Comparison of ENCODE assay signal across 10 cellular contexts in the genomic region with DNA sequence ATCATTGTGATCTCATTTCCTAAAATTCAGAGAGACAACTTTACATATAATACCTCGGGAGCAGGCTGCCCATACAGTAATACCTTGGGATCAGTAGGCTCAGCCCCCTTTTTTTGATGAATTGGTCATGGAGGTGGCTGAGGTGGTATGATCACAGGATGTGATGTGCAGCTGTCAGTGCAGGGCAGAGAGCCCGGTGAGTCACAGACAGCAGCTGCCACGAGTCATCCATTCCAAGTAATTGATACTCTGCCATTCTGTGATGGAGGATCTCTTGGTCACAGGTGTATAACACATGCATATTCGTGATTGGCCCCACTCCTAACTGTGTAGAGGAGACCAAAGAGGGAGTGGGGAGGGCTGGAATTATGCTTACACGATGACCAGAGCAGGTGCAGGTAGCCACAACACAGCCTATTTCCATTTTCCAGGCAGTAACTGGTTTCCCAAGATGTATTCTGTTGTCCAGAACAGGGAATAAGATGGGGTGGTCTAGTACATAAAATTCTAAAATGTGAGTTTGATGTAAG. TPM values are rescaled to one million over a fixed set of nuclear protein-coding genes. Genes with fewer than 3 reads are reported as not detected.
DNase-seq lines count a peak whose midpoint lies in the region; ATAC-seq and TF ChIP-seq lines count a peak whose summit lies in the region.
"Had no signal": no experiment of that assay in that cellular context is flagged by ENCODE, and none has a peak within 500 bp of the region (broad histone marks: within the 10 kb centered on the region; RNA-seq: fewer than 3 reads in every experiment).

No MANE protein-coding gene starts in this region.

- H4K20me1 ChIP-seq in Karpas-422 (ENCODE audit: insufficient read depth, low read depth, low read length), result no peaks in the 10 kb centered on the region

- H3K4me3 ChIP-seq in HEK293 (ENCODE audit: low read depth, low read length) (no peak overlapping the region), Karpas-422 (ENCODE audit: low read length) (no peak overlapping the region)
- H3K4me3 ChIP-seq in CD4-positive, alpha-beta memory T cell (ENCODE audit: low read length in 2 of 2), result no peak overlapping the region

- H3K36me3 Mint-ChIP-seq in CD4-positive, alpha-beta memory T cell, result no peaks in the 10 kb centered on the region

- H3K27me3 Mint-ChIP-seq in CD4-positive, alpha-beta memory T cell, result peaks cover 9 to 10% of the 10 kb centered on the region in 2 donors

- CTCF ChIA-PET in HEK293 (lab: Yijun Ruan, JAX), result interaction anchor here (0.6 to 2.4 kb wide), 3 partner anchors 11 to 258 kb away, joined by 3 to 15 read pairs (median 4); no protein-coding TSS in a partner anchor
- CTCF ChIA-PET in CD4-positive, alpha-beta memory T cell (lab: Charles Lee; ENCODE audit: partially characterized antibody), result no interaction called here

- H3K27ac Mint-ChIP-seq in CD4-positive, alpha-beta memory T cell, result no peak overlapping the region

- POLR2A ChIA-PET in HEK293 (lab: Yijun Ruan, JAX), result interaction anchor here (1.2 kb wide), 1 partner anchor 14 kb away, joined by 8 read pairs; a partner anchor contains a TSS
- POLR2A ChIA-PET in CD4-positive, alpha-beta memory T cell (lab: Charles Lee; ENCODE audit: partially characterized antibody), result no interaction called here

- DNase-seq in COLO668 (lab: John Stamatoyannopoulos, UW; ENCODE audit: unreplicated experiment) (peak; percentile 89), NCI-H69 (lab: John Stamatoyannopoulos, UW) (peak; percentile 91), epithelial cell of prostate (ENCODE audit: low read depth, low spot score) (peak; percentile 16), Karpas-422 (no peak)
- DNase-seq in CD4-positive, alpha-beta memory T cell, result no peak
- DNase-seq: activated gamma-delta T cell had no signal

- no peaks in the 10 kb centered on the region for H3K36me3 ChIP-seq in HEK293 (ENCODE audit: control insufficient read depth in 2 of 2, insufficient read depth in 1 of 2, low read length in 2 of 2)
- H3K36me3 ChIP-seq in CD4-positive, alpha-beta memory T cell (ENCODE audit: insufficient read depth, low read length), result no peaks in the 10 kb centered on the region
- H3K36me3 ChIP-seq in Karpas-422 (ENCODE audit: insufficient read depth, low read length), result no peaks in the 10 kb centered on the region

- H3K4me1 ChIP-seq in HEK293 (ENCODE audit: control insufficient read depth, insufficient read depth, low read length) (peaks cover 4% of the 10 kb centered on the region), Karpas-422 (ENCODE audit: low read length) (no peaks in the 10 kb centered on the region)
- no peaks in the 10 kb centered on the region for H3K4me1 ChIP-seq in CD4-positive, alpha-beta memory T cell (ENCODE audit: insufficient read depth, low read length)

- no peak overlapping the region for H3K9ac ChIP-seq in Karpas-422 (ENCODE audit: low read length)
- H3K9ac ChIP-seq: KMS-11 had no signal

- H3K9me2 ChIP-seq in Karpas-422 (replicated peaks; ENCODE audit: insufficient read depth, low read length), result no peaks in the 10 kb centered on the region

- H3K9me3 ChIP-seq in HEK293 (ENCODE audit: control insufficient read depth, insufficient read depth, low read depth, low read length) (no peaks in the 10 kb centered on the region), Karpas-422 (ENCODE audit: low read length) (no peaks in the 10 kb centered on the region)
- no peaks in the 10 kb centered on the region for H3K9me3 ChIP-seq in CD4-positive, alpha-beta memory T cell (ENCODE audit: control insufficient read depth in 1 of 2, low read length in 2 of 2)

- TF ChIP-seq CTCF in HEK293 (tag by site-specific recombination; IDR thresholded peaks at IDR 0.05), result no peak

- intact Hi-C loops in CD4-positive, alpha-beta memory T cell (cut with micrococcal nuclease), result no loop called here

- no peaks in the 10 kb centered on the region for H3K4me1 Mint-ChIP-seq in CD4-positive, alpha-beta memory T cell

- H3K79me2 ChIP-seq in Karpas-422 (ENCODE audit: low read length), result no peaks in the 10 kb centered on the region

- H3K4me3 Mint-ChIP-seq in CD4-positive, alpha-beta memory T cell, result no peak overlapping the region

- no peak overlapping the region for H3K4me2 ChIP-seq in Karpas-422 (ENCODE audit: low read depth, low read length, poor library complexity, severe bottlenecking)
- H3K4me2 ChIP-seq: KMS-11 had no signal

- H3K27me3 ChIP-seq in CD4-positive, alpha-beta memory T cell (ENCODE audit: insufficient read depth, low read length), result no peaks in the 10 kb centered on the region
- no peaks in the 10 kb centered on the region for H3K27me3 ChIP-seq in Karpas-422 (ENCODE audit: low read length)

- H2AFZ ChIP-seq in Karpas-422 (ENCODE audit: low read length), result no peak overlapping the region

- H3K27ac ChIP-seq in HEK293 (ENCODE audit: extremely low read depth, low read depth, low read length), result no peak overlapping the region
- H3K27ac ChIP-seq in epithelial cell of prostate, result no peak overlapping the region
- no peak overlapping the region for H3K27ac ChIP-seq in CD4-positive, alpha-beta memory T cell (ENCODE audit: low read depth, low read length)
- no peak overlapping the region for H3K27ac ChIP-seq in Karpas-422 (ENCODE audit: low read length)
- H3K27ac ChIP-seq: KMS-11 had no signal

- ATAC-seq in GM19455 (IDR thresholded peaks at IDR 0.05; ENCODE audit: unreplicated experiment) (no peak), GM18861 (IDR thresholded peaks at IDR 0.05; ENCODE audit: unreplicated experiment) (no peak)

- no peaks in the 10 kb centered on the region for H3K9me3 Mint-ChIP-seq in CD4-positive, alpha-beta memory T cell

TF ChIP-seq in HEK293, 187 proteins besides CTCF, POLR2A, EP300 and RAD21 (continues in another document):
- TF ChIP-seq GLI2 (tag by site-specific recombination; IDR thresholded peaks at IDR 0.05; ENCODE audit: borderline replicate concordance, low read depth), result no peak
- TF ChIP-seq, protein P1, sequence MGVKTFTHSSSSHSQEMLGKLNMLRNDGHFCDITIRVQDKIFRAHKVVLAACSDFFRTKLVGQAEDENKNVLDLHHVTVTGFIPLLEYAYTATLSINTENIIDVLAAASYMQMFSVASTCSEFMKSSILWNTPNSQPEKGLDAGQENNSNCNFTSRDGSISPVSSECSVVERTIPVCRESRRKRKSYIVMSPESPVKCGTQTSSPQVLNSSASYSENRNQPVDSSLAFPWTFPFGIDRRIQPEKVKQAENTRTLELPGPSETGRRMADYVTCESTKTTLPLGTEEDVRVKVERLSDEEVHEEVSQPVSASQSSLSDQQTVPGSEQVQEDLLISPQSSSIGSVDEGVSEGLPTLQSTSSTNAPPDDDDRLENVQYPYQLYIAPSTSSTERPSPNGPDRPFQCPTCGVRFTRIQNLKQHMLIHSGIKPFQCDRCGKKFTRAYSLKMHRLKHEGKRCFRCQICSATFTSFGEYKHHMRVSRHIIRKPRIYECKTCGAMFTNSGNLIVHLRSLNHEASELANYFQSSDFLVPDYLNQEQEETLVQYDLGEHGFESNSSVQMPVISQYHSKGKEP (tag by site-specific recombination; IDR thresholded peaks at IDR 0.05), result no peak
- TF ChIP-seq, protein P2, sequence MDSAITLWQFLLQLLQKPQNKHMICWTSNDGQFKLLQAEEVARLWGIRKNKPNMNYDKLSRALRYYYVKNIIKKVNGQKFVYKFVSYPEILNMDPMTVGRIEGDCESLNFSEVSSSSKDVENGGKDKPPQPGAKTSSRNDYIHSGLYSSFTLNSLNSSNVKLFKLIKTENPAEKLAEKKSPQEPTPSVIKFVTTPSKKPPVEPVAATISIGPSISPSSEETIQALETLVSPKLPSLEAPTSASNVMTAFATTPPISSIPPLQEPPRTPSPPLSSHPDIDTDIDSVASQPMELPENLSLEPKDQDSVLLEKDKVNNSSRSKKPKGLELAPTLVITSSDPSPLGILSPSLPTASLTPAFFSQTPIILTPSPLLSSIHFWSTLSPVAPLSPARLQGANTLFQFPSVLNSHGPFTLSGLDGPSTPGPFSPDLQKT (IDR thresholded peaks at IDR 0.05; ENCODE audit: borderline replicate concordance, low read depth, low read length), result no peak
- no peak for TF ChIP-seq ZNF549 (tag by site-specific recombination; IDR thresholded peaks at IDR 0.05)
- 0 out of 2 replicates have a peak, but pooled peaks have one; percentile 27 for TF ChIP-seq ZNF558 (tag by site-specific recombination; IDR thresholded peaks at IDR 0.05)
- TF ChIP-seq, protein P3, sequence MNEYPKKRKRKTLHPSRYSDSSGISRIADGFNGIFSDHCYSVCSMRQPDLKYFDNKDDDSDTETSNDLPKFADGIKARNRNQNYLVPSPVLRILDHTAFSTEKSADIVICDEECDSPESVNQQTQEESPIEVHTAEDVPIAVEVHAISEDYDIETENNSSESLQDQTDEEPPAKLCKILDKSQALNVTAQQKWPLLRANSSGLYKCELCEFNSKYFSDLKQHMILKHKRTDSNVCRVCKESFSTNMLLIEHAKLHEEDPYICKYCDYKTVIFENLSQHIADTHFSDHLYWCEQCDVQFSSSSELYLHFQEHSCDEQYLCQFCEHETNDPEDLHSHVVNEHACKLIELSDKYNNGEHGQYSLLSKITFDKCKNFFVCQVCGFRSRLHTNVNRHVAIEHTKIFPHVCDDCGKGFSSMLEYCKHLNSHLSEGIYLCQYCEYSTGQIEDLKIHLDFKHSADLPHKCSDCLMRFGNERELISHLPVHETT (tag by site-specific recombination; IDR thresholded peaks at IDR 0.05), result no peak
- TF ChIP-seq, protein P4, sequence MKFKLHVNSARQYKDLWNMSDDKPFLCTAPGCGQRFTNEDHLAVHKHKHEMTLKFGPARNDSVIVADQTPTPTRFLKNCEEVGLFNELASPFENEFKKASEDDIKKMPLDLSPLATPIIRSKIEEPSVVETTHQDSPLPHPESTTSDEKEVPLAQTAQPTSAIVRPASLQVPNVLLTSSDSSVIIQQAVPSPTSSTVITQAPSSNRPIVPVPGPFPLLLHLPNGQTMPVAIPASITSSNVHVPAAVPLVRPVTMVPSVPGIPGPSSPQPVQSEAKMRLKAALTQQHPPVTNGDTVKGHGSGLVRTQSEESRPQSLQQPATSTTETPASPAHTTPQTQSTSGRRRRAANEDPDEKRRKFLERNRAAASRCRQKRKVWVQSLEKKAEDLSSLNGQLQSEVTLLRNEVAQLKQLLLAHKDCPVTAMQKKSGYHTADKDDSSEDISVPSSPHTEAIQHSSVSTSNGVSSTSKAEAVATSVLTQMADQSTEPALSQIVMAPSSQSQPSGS (tag by site-specific recombination; IDR thresholded peaks at IDR 0.05; ENCODE audit: low read depth), result no peak
- TF ChIP-seq ZNF202 (tag by site-specific recombination; IDR thresholded peaks at IDR 0.05; ENCODE audit: borderline replicate concordance), result no peak

RNA-seq across cellular contexts. Expression of a gene that starts 14.1 kb away (rescaled TPM):
- total RNA-seq in CD4-positive, alpha-beta memory T cell, result under 1 TPM; 0.22 to 0.41 TPM
- polyA plus RNA-seq in CD4-positive, alpha-beta memory T cell, result under 1 TPM in 1 of 2 donors, not detected in 1; 0.32 TPM
- 0.18 TPM in 1 of 2 replicates, not detected in the other for total RNA-seq in Karpas-422 (2014; rRNA removed; shearing (Covaris generic); ENCODE audit: low replicate concordance)

Comparison
In these comparisons a context has a peak if more than half of its experiments do, and no peak if none do; other contexts are left out.
1. DNase-seq: peak in COLO668 (single experiment), NCI-H69 (single experiment) and epithelial cell of prostate (single experiment); none in CD4-positive, alpha-beta memory T cell (0 of 5) and Karpas-422 (single experiment).